In genomic region chr17:45975640-45976295, GRCh38 we compare ENCODE assay signal across 18 cellular contexts. TPM values are rescaled to one million over a fixed set of nuclear protein-coding genes. Genes with fewer than 3 reads are reported as not detected.
"Had no signal": no experiment of that assay in that cellular context is flagged by ENCODE, and none has a peak within 500 bp of the region (broad histone marks: within the 10 kb centered on the region; RNA-seq: fewer than 3 reads in every experiment).

No MANE protein-coding gene starts in this region.

- H3K27ac ChIP-seq: esophagus squamous epithelium, right atrium auricular region had no signal

- FAIRE-seq: endometrium, small intestine had no signal

- H3K36me3 ChIP-seq: esophagus squamous epithelium, right atrium auricular region had no signal

- ATAC-seq: activated CD8-positive, alpha-beta T cell treated with anti-CD3 and anti-CD28 coated beads for 36 hours; activated T-cell treated with anti-CD3 and anti-CD28 coated beads, Interleukin-2, amount 50 U/mL, for 72 hours; left lobe of liver; stimulated activated effector memory CD8-positive, alpha-beta T cell treated with anti-CD3 and anti-CD28 coated beads, Interleukin-12 subunit alpha, Interleukin-12 subunit beta, amount 100 ng/mL, for 72 hours had no signal

- H3K9me3 Mint-ChIP-seq: activated naive CD8-positive, alpha-beta T cell treated with anti-CD3 and anti-CD28 coated beads for 36 hours; type B pancreatic cell had no signal

- H3K4me3 Mint-ChIP-seq: activated CD8-positive, alpha-beta T cell treated with anti-CD3 and anti-CD28 coated beads for 36 hours; activated naive CD8-positive, alpha-beta T cell treated with anti-CD3 and anti-CD28 coated beads for 36 hours; activated T-cell treated with anti-CD3 and anti-CD28 coated beads, Interleukin-2, amount 50 U/mL, for 72 hours; stimulated activated effector memory CD8-positive, alpha-beta T cell treated with anti-CD3 and anti-CD28 coated beads, Interleukin-12 subunit alpha, Interleukin-12 subunit beta, amount 100 ng/mL, for 72 hours; type B pancreatic cell had no signal

- H3K9me3 ChIP-seq: esophagus squamous epithelium, right atrium auricular region had no signal

- H3K27me3 Mint-ChIP-seq: activated naive CD8-positive, alpha-beta T cell treated with anti-CD3 and anti-CD28 coated beads for 36 hours had no signal

- H3K4me1 Mint-ChIP-seq: activated naive CD8-positive, alpha-beta T cell treated with anti-CD3 and anti-CD28 coated beads for 36 hours; stimulated activated effector memory CD8-positive, alpha-beta T cell treated with anti-CD3 and anti-CD28 coated beads, Interleukin-12 subunit alpha, Interleukin-12 subunit beta, amount 100 ng/mL, for 72 hours had no signal

- H3K27me3 ChIP-seq: esophagus squamous epithelium, right atrium auricular region had no signal

- DNase-seq: activated CD4-positive, alpha-beta T cell treated with anti-CD3 and anti-CD28 coated beads for 4 hours; activated CD8-positive, alpha-beta memory T cell treated with anti-CD3 and anti-CD28 coated beads, Interleukin-2, amount 50 U/mL, for 4 hours; activated CD8-positive, alpha-beta T cell treated with anti-CD3 and anti-CD28 coated beads for 36 hours; activated gamma-delta T cell treated with Interleukin-2 at 50 U/mL for 16 hours; activated naive CD8-positive, alpha-beta T cell treated with anti-CD3 and anti-CD28 coated beads for 36 hours; activated T-cell treated with anti-CD3 and anti-CD28 coated beads, Interleukin-2, amount 50 U/mL, for 72 hours; esophagus squamous epithelium; foreskin fibroblast; mesenchymal stem cell; small intestine; T1000 had no signal

- H3K27ac Mint-ChIP-seq: activated CD8-positive, alpha-beta T cell treated with anti-CD3 and anti-CD28 coated beads for 36 hours; activated naive CD8-positive, alpha-beta T cell treated with anti-CD3 and anti-CD28 coated beads for 36 hours; activated T-cell treated with anti-CD3 and anti-CD28 coated beads, Interleukin-2, amount 50 U/mL, for 72 hours; stimulated activated effector memory CD8-positive, alpha-beta T cell treated with anti-CD3 and anti-CD28 coated beads, Interleukin-12 subunit alpha, Interleukin-12 subunit beta, amount 100 ng/mL, for 72 hours; type B pancreatic cell had no signal

- H3K4me3 ChIP-seq: esophagus squamous epithelium, right atrium auricular region had no signal

- H3K36me3 Mint-ChIP-seq: activated naive CD8-positive, alpha-beta T cell treated with anti-CD3 and anti-CD28 coated beads for 36 hours; stimulated activated effector memory CD8-positive, alpha-beta T cell treated with anti-CD3 and anti-CD28 coated beads, Interleukin-12 subunit alpha, Interleukin-12 subunit beta, amount 100 ng/mL, for 72 hours; type B pancreatic cell had no signal

RNA-seq across cellular contexts. Expression of gene STH, which starts 23.3 kb away (rescaled TPM):
- total RNA-seq: activated CD8-positive, alpha-beta T cell treated with anti-CD3 and anti-CD28 coated beads for 36 hours; activated naive CD8-positive, alpha-beta T cell treated with anti-CD3 and anti-CD28 coated beads for 36 hours; activated T-cell treated with anti-CD3 and anti-CD28 coated beads, Interleukin-2, amount 50 U/mL, for 72 hours; esophagus squamous epithelium; left lobe of liver; right atrium auricular region; subcutaneous adipose tissue had no signal
- polyA plus RNA-seq: neural cell, small intestine had no signal
